10 cellular contexts compared by ENCODE assay signal in genomic region chr2:64831977-64832328, GRCh38.
DNase-seq lines count a peak whose midpoint lies in the region; ATAC-seq and TF ChIP-seq lines count a peak whose summit lies in the region.
"Had no signal": no experiment of that assay in that cellular context is flagged by ENCODE, and none has a peak within 500 bp of the region (broad histone marks: within the 10 kb centered on the region; RNA-seq: fewer than 3 reads in every experiment).

No MANE protein-coding gene starts in this region.

- no peak for TF ChIP-seq POLR2A in esophagus muscularis mucosa (IDR thresholded peaks at IDR 0.05; ENCODE audit: low read depth)

- CTCF ChIA-PET in SK-N-SH (lab: Yijun Ruan, JAX): interaction anchor here (0.6 to 1.6 kb wide), 15 partner anchors 9 to 502 kb away, joined by 3 to 6 read pairs (median 3); partner anchors contain the start of gene SERTAD2
- CTCF ChIA-PET in RWPE1 (lab: Yijun Ruan, JAX): interaction anchor here (0.6 to 1.5 kb wide), 5 partner anchors 13 to 170 kb away, joined by 3 to 4 read pairs (median 3); no protein-coding TSS in a partner anchor

- peaks cover 13% of the 10 kb centered on the region for H3K4me1 Mint-ChIP-seq in stimulated activated effector memory CD8-positive, alpha-beta T cell treated with anti-CD3 and anti-CD28 coated beads, Interleukin-12 subunit alpha, Interleukin-12 subunit beta, amount 100 ng/mL, for 72 hours

- peak overlapping the region; percentile 16 to 93; a peak in 3 of 4 replicates for H3K27ac ChIP-seq in SK-N-SH (ENCODE audit: low read depth in 2 of 2, low read length in 1 of 2)
- peak overlapping the region; percentile 83 for H3K27ac ChIP-seq in RWPE1
- peak overlapping the region; percentile 44 to 65 (median 60) for H3K27ac ChIP-seq in esophagus muscularis mucosa (replicated peaks in 1 of 4)
- no peak overlapping the region for H3K27ac ChIP-seq in upper lobe of right lung

- peaks cover 6% of the 10 kb centered on the region for H3K36me3 Mint-ChIP-seq in stimulated activated effector memory CD8-positive, alpha-beta T cell treated with anti-CD3 and anti-CD28 coated beads, Interleukin-12 subunit alpha, Interleukin-12 subunit beta, amount 100 ng/mL, for 72 hours

- no peak for ATAC-seq in SK-N-SH treated with all-trans-retinoic acid at 6 μM for 48 hours
- ATAC-seq in stimulated activated effector memory CD8-positive, alpha-beta T cell treated with anti-CD3 and anti-CD28 coated beads, Interleukin-12 subunit alpha, Interleukin-12 subunit beta, amount 100 ng/mL, for 72 hours: no peak
- ATAC-seq in upper lobe of right lung: no peak

- DNase-seq in SK-N-SH: no peak
- peak; percentile 11 for DNase-seq in RWPE1 (ENCODE audit: low spot score)
- no peak for DNase-seq in esophagus muscularis mucosa (ENCODE audit: extremely low spot score)
- DNase-seq in stimulated activated effector memory CD8-positive, alpha-beta T cell treated with anti-CD3 and anti-CD28 coated beads, Interleukin-12 subunit alpha, Interleukin-12 subunit beta, amount 100 ng/mL, for 72 hours (ENCODE audit: low spot score in 2 of 2): no peak
- no peak for DNase-seq in A172 (ENCODE audit: low spot score)
- DNase-seq in globus pallidus (ENCODE audit: low spot score): no peak
- DNase-seq in upper lobe of right lung: no peak
- DNase-seq: NCI-H1105 treated with DMSO at 0.1 percent for 48 hours had no signal

- no peaks in the 10 kb centered on the region for H3K27me3 ChIP-seq in SK-N-SH (ENCODE audit: insufficient read depth)
- no peaks in the 10 kb centered on the region for H3K27me3 ChIP-seq in esophagus muscularis mucosa
- no peaks in the 10 kb centered on the region for H3K27me3 ChIP-seq in upper lobe of right lung
- H3K27me3 ChIP-seq: adrenal gland had no signal

- peaks cover 0 to 15% of the 10 kb centered on the region in 2 experiments; a peak in 2 of 4 replicates for H3K4me1 ChIP-seq in SK-N-SH (ENCODE audit: control insufficient read depth in 1 of 2, insufficient read depth in 2 of 2, low read depth in 1 of 2, low read length in 1 of 2)
- H3K4me1 ChIP-seq in esophagus muscularis mucosa: peaks cover 9 to 14% (median 12%) of the 10 kb centered on the region in 4 donors
- peaks cover 8% of the 10 kb centered on the region for H3K4me1 ChIP-seq in upper lobe of right lung

- H3K4me2 ChIP-seq in SK-N-SH: 0 out of 2 replicates have a peak overlapping the region, but pooled peaks have one; percentile 53

- H2AFZ ChIP-seq in SK-N-SH (ENCODE audit: low read depth): peak overlapping the region; percentile 87; the same call in 1 of the 2 replicates

- no peak for TF ChIP-seq EP300 in SK-N-SH (IDR thresholded peaks at IDR 0.05; ENCODE audit: borderline replicate concordance in 1 of 2, low read depth in 1 of 2, low read length in 1 of 2)
- no peak for TF ChIP-seq EP300 in esophagus muscularis mucosa (IDR thresholded peaks at IDR 0.05)

- H3F3A ChIP-seq in SK-N-SH (replicated peaks; ENCODE audit: insufficient read depth): peaks cover 21% of the 10 kb centered on the region

- peak overlapping the region; percentile 63; the same call in 1 of the 2 replicates for H3K9ac ChIP-seq in SK-N-SH

- intact Hi-C loops in esophagus muscularis mucosa (cut with DNase I) (loop anchor here (5.0 kb wide), 1 partner anchor 65 kb away; no protein-coding TSS in a partner anchor), upper lobe of right lung (cut with DNase I) (no loop called here)

- no peaks in the 10 kb centered on the region for H4K20me1 ChIP-seq in SK-N-SH (ENCODE audit: insufficient read depth)

- POLR2A ChIA-PET in SK-N-SH (lab: Yijun Ruan, JAX) (no interaction called here), RWPE1 (lab: Yijun Ruan, JAX; ENCODE audit: low non-redundant PET) (no interaction called here)

- H3K79me2 ChIP-seq in SK-N-SH (ENCODE audit: insufficient read depth): no peaks in the 10 kb centered on the region

- H3K4me3 ChIP-seq in SK-N-SH (ENCODE audit: low read depth in 2 of 2, low read length in 1 of 2): peak overlapping the region in 1 of 2 experiments; percentile 40; a peak in 1 of 4 replicates
- H3K4me3 ChIP-seq in esophagus muscularis mucosa: no peak overlapping the region
- no peak overlapping the region for H3K4me3 ChIP-seq in upper lobe of right lung

- peak overlapping the region; percentile 86 for H3K27ac Mint-ChIP-seq in stimulated activated effector memory CD8-positive, alpha-beta T cell treated with anti-CD3 and anti-CD28 coated beads, Interleukin-12 subunit alpha, Interleukin-12 subunit beta, amount 100 ng/mL, for 72 hours

- H3K9me3 ChIP-seq in SK-N-SH (no peaks in the 10 kb centered on the region), esophagus muscularis mucosa (no peaks in the 10 kb centered on the region), upper lobe of right lung (no peaks in the 10 kb centered on the region)
- H3K9me3 ChIP-seq: adrenal gland had no signal

- TF ChIP-seq CTCF in SK-N-SH (IDR thresholded peaks at IDR 0.05) (no peak), RWPE1 (conservative IDR thresholded peaks at IDR 0.05; ENCODE audit: low read depth) (peak; percentile 23; the same call in 1 of the 2 replicates), esophagus muscularis mucosa (IDR thresholded peaks at IDR 0.05) (no peak), upper lobe of right lung (IDR thresholded peaks at IDR 0.05) (no peak)

- H3K36me3 ChIP-seq in SK-N-SH (replicated peaks in 1 of 2; ENCODE audit: control insufficient read depth in 1 of 2, insufficient read depth in 2 of 2, low read length in 1 of 2) (no peaks in the 10 kb centered on the region), esophagus muscularis mucosa (no peaks in the 10 kb centered on the region), upper lobe of right lung (no peaks in the 10 kb centered on the region)
- H3K36me3 ChIP-seq: adrenal gland had no signal

- 94% methylated on average over 6 of the region's 6 CpGs for WGBS in SK-N-SH (ENCODE audit: low lambda C conversion rate)
- 86% methylated on average over 6 of the region's 6 CpGs for WGBS in esophagus muscularis mucosa

- no peaks in the 10 kb centered on the region for H3K9me2 ChIP-seq in SK-N-SH

- H3K9me3 Mint-ChIP-seq in stimulated activated effector memory CD8-positive, alpha-beta T cell treated with anti-CD3 and anti-CD28 coated beads, Interleukin-12 subunit alpha, Interleukin-12 subunit beta, amount 100 ng/mL, for 72 hours: no peaks in the 10 kb centered on the region

- no peak for TF ChIP-seq RAD21 in SK-N-SH (IDR thresholded peaks at IDR 0.05; ENCODE audit: low read length)

- peak overlapping the region; percentile 58 for H3K4me3 Mint-ChIP-seq in stimulated activated effector memory CD8-positive, alpha-beta T cell treated with anti-CD3 and anti-CD28 coated beads, Interleukin-12 subunit alpha, Interleukin-12 subunit beta, amount 100 ng/mL, for 72 hours

TF ChIP-seq in SK-N-SH, 30 proteins besides CTCF, POLR2A, EP300 and RAD21 (continues in another document):
- no peak for TF ChIP-seq FOXJ3 (CRISPR knock-in tag; IDR thresholded peaks at IDR 0.05)
- no peak for TF ChIP-seq NFIC (IDR thresholded peaks at IDR 0.05; ENCODE audit: borderline replicate concordance)
- TF ChIP-seq, protein P1, sequence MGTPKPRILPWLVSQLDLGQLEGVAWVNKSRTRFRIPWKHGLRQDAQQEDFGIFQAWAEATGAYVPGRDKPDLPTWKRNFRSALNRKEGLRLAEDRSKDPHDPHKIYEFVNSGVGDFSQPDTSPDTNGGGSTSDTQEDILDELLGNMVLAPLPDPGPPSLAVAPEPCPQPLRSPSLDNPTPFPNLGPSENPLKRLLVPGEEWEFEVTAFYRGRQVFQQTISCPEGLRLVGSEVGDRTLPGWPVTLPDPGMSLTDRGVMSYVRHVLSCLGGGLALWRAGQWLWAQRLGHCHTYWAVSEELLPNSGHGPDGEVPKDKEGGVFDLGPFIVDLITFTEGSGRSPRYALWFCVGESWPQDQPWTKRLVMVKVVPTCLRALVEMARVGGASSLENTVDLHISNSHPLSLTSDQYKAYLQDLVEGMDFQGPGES (IDR thresholded peaks at IDR 0.05; ENCODE audit: low read depth, low read length): no peak
- TF ChIP-seq JUND (IDR thresholded peaks at IDR 0.05): no peak
- no peak for TF ChIP-seq RCOR1 (IDR thresholded peaks at IDR 0.05; ENCODE audit: low read length)
- no peak for TF ChIP-seq TCF12 (IDR thresholded peaks at IDR 0.05)
- TF ChIP-seq, protein P2, sequence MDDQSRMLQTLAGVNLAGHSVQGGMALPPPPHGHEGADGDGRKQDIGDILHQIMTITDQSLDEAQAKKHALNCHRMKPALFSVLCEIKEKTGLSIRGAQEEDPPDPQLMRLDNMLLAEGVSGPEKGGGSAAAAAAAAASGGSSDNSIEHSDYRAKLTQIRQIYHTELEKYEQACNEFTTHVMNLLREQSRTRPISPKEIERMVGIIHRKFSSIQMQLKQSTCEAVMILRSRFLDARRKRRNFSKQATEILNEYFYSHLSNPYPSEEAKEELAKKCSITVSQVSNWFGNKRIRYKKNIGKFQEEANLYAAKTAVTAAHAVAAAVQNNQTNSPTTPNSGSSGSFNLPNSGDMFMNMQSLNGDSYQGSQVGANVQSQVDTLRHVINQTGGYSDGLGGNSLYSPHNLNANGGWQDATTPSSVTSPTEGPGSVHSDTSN (IDR thresholded peaks at IDR 0.05): no peak

TF ChIP-seq in SK-N-SH treated with all-trans-retinoic acid at 6 μM for 48 hours, 23 proteins besides CTCF, POLR2A, EP300 and RAD21 (continues in another document):
- no peak for TF ChIP-seq POU6F1 (CRISPR knock-in tag; IDR thresholded peaks at IDR 0.05; ENCODE audit: borderline replicate concordance, low read depth)
- TF ChIP-seq RARB (CRISPR knock-in tag; IDR thresholded peaks at IDR 0.05): no peak
- no peak for TF ChIP-seq TOX (CRISPR knock-in tag; IDR thresholded peaks at IDR 0.05; ENCODE audit: borderline replicate concordance)
- TF ChIP-seq ZNF8 (CRISPR knock-in tag; IDR thresholded peaks at IDR 0.05): no peak
- no peak for TF ChIP-seq TCF4 (CRISPR knock-in tag; IDR thresholded peaks at IDR 0.05; ENCODE audit: borderline replicate concordance)
- TF ChIP-seq ARNTL (CRISPR knock-in tag; IDR thresholded peaks at IDR 0.05; ENCODE audit: borderline replicate concordance, low read depth): no peak
- TF ChIP-seq GLIS3 (CRISPR knock-in tag; IDR thresholded peaks at IDR 0.05): no peak
- TF ChIP-seq ZNF565 (CRISPR knock-in tag; conservative IDR thresholded peaks at IDR 0.05; ENCODE audit: low read depth): no peak
- no peak for TF ChIP-seq CSDC2 (CRISPR knock-in tag; IDR thresholded peaks at IDR 0.05)
- TF ChIP-seq ESRRG (CRISPR knock-in tag; IDR thresholded peaks at IDR 0.05): no peak
